In genomic region chr2:24123212-24124002, GRCh38 we compare ENCODE assay signal across 8 cellular contexts. TPM values are rescaled to one million over a fixed set of nuclear protein-coding genes. Genes with fewer than 3 reads are reported as not detected.
A peak's percentile ranks its signal among the peaks of the same experiment; 100 is the strongest.
DNase-seq lines count a peak whose midpoint lies in the region; TF ChIP-seq lines count a peak whose summit lies in the region.

TSS of gene FAM228B (plus strand) at chr2:24123469. CDS start at chr2:24124362, 893 bp downstream.
TSS of gene PFN4 (minus strand) at chr2:24123334. CDS start at chr2:24122535, 799 bp downstream.

- WGBS in thyroid gland, 2 donors = 0% methylated on average over 14 to 44 of the region's 104 CpGs

- no peaks in the 10 kb centered on the region for H3F3A ChIP-seq in Loucy (ENCODE audit: low read depth)

- H3K27ac ChIP-seq in SJCRH30 (peak within 1 kb of the TSS; percentile 73), osteoblast (ENCODE audit: low read depth, low read length) (peak within 1 kb of the TSS; percentile 87), thyroid gland (peak within 1 kb of the TSS; percentile 88 to 93 (median 89))

- peaks cover 19% of the 10 kb centered on the region for H3K79me2 ChIP-seq in Loucy (ENCODE audit: insufficient read depth, low read length)
- H3K79me2 ChIP-seq in osteoblast (ENCODE audit: insufficient read depth, low read length) = peaks cover 7% of the 10 kb centered on the region

- peak within 1 kb of the TSS; percentile 81 for H3K9ac ChIP-seq in Loucy (ENCODE audit: low read depth, low read length, poor library complexity, severe bottlenecking)

- peak; percentile 5 to 90 for TF ChIP-seq POLR2A in thyroid gland (IDR thresholded peaks at IDR 0.05)

- H3K36me3 ChIP-seq in H7 (replicated peaks; ENCODE audit: control insufficient read depth, insufficient read depth, low read length) (no peaks in the 10 kb centered on the region), Loucy (ENCODE audit: insufficient read depth, low read length) (no peaks in the 10 kb centered on the region), SJCRH30 (no peaks in the 10 kb centered on the region), osteoblast (ENCODE audit: insufficient read depth, low read length) (no peaks in the 10 kb centered on the region), thyroid gland (no peaks in the 10 kb centered on the region)

- H3K27me3 ChIP-seq in H7 (ENCODE audit: control insufficient read depth, insufficient read depth, low read length) (peaks cover 9% of the 10 kb centered on the region), Loucy (ENCODE audit: insufficient read depth, low read length, poor library complexity, severe bottlenecking) (no peaks in the 10 kb centered on the region), SJCRH30 (no peaks in the 10 kb centered on the region), osteoblast (ENCODE audit: insufficient read depth, low read length) (no peaks in the 10 kb centered on the region), thyroid gland (no peaks in the 10 kb centered on the region)

- H3K4me3 ChIP-seq in H7 (ENCODE audit: insufficient read depth, low read depth, low read length) (peak within 1 kb of the TSS; percentile 71), Loucy (ENCODE audit: low read length, poor library complexity, severe bottlenecking) (peak within 1 kb of the TSS; percentile 78), SJCRH30 (peak within 1 kb of the TSS; percentile 77), osteoblast (ENCODE audit: insufficient read depth, low read length) (peak within 1 kb of the TSS; percentile 87), thyroid gland (replicated peaks in 1 of 3) (peak within 1 kb of the TSS; percentile 43 to 94 (median 76))

- H3K9me3 ChIP-seq in Loucy (ENCODE audit: insufficient read depth, low read depth, low read length) = no peaks in the 10 kb centered on the region
- H3K9me3 ChIP-seq in SJCRH30 (replicated peaks) = no peaks in the 10 kb centered on the region
- H3K9me3 ChIP-seq in osteoblast (ENCODE audit: low read depth, low read length) = no peaks in the 10 kb centered on the region
- no peaks in the 10 kb centered on the region for H3K9me3 ChIP-seq in thyroid gland

- peak within 1 kb of the TSS; percentile 95 for H2AFZ ChIP-seq in Loucy (ENCODE audit: low read length)
- peak within 1 kb of the TSS; percentile 96 for H2AFZ ChIP-seq in osteoblast (ENCODE audit: low read length)

- no peak for TF ChIP-seq CTCF in Loucy (conservative IDR thresholded peaks at IDR 0.05; ENCODE audit: low read length)
- no peak for TF ChIP-seq CTCF in osteoblast (IDR thresholded peaks at IDR 0.05; ENCODE audit: extremely low read depth, low read depth, low read length)
- no peak for TF ChIP-seq CTCF in thyroid gland (IDR thresholded peaks at IDR 0.05)

- DNase-seq in GF-D8 (lab: John Stamatoyannopoulos, UW) (peak; percentile 67), H7 (peak; percentile 92), SJCRH30 (peak; percentile 92 to 93), glomerular visceral epithelial cell (ENCODE audit: extremely low spot score) (peak; percentile 83), osteoblast (ENCODE audit: insufficient read length, low spot score, missing footprints) (peak; percentile 96), thyroid gland (peak; percentile 92 to 93)
- DNase-seq in activated naive CD4-positive, alpha-beta T cell treated with anti-CD3 and anti-CD28 coated beads, Interleukin-2, amount 50 U/mL, for 16 hours = peak; percentile 66

- no peaks in the 10 kb centered on the region for H3K9me2 ChIP-seq in Loucy (replicated peaks; ENCODE audit: low read depth, low read length)

- intact Hi-C loops in thyroid gland (cut with DNase I) = no loop called here

- no peaks in the 10 kb centered on the region for H4K20me1 ChIP-seq in Loucy (ENCODE audit: insufficient read depth, low read length, poor library complexity, severe bottlenecking)
- no peaks in the 10 kb centered on the region for H4K20me1 ChIP-seq in osteoblast (ENCODE audit: insufficient read depth, low read length)

- H3K4me1 ChIP-seq in Loucy (ENCODE audit: insufficient read depth, low read length, poor library complexity, severe bottlenecking) = peaks cover 22% of the 10 kb centered on the region
- peaks cover 5% of the 10 kb centered on the region; the same call in 1 of the 2 replicates for H3K4me1 ChIP-seq in SJCRH30
- H3K4me1 ChIP-seq in osteoblast (ENCODE audit: insufficient read depth, low read length) = peaks cover 14% of the 10 kb centered on the region
- H3K4me1 ChIP-seq in thyroid gland = peaks cover 6 to 13% of the 10 kb centered on the region in 2 donors

- H3K4me2 ChIP-seq in Loucy (ENCODE audit: low read depth, low read length, poor library complexity, severe bottlenecking) (peak within 1 kb of the TSS; percentile 85), osteoblast (ENCODE audit: insufficient read depth, low read length) (peak within 1 kb of the TSS; percentile 89)

RNA-seq across cellular contexts. Expression of gene FAM228B, which starts in this region (rescaled TPM):
- 3.0 and 3.2 TPM in 2 replicates for total RNA-seq in H7 (2014; rRNA removed; shearing (Covaris generic))
- total RNA-seq in SJCRH30 (2014; rRNA removed; shearing (Covaris generic)) = 2.2 and 2.5 TPM in 2 replicates
- 11.6 and 13.8 TPM in 2 replicates for total RNA-seq in osteoblast
- total RNA-seq in thyroid gland = 10 to 100 TPM; 19.4 to 44.5 (median 22.1) TPM

RNA-seq across cellular contexts. Expression of gene PFN4, which starts in this region (rescaled TPM):
- not detected in 2 replicates for total RNA-seq in H7 (2014; rRNA removed; shearing (Covaris generic))
- 0.53 and 0.81 TPM in 2 replicates for total RNA-seq in SJCRH30 (2014; rRNA removed; shearing (Covaris generic))
- 0.88 TPM in 1 of 2 replicates, not detected in the other for total RNA-seq in osteoblast
- 1 to 10 TPM in 3 of 4 donors, not detected in 1; 1.0 to 3.5 (median 2.0) TPM for total RNA-seq in thyroid gland

Comparison
In these comparisons a context has a peak if more than half of its experiments do, and no peak if none do; other contexts are left out.
1. Peak in every context shown above with its lines: DNase-seq, H3K4me3 ChIP-seq and H3K27ac ChIP-seq.